6 cellular contexts compared by ENCODE assay signal in genomic region chr19:39362682-39363657, GRCh38. TPM values are rescaled to one million over a fixed set of nuclear protein-coding genes. Genes with fewer than 3 reads are reported as not detected.
DNase-seq lines count a peak whose midpoint lies in the region; ATAC-seq, FAIRE-seq and TF ChIP-seq lines count a peak whose summit lies in the region.

No MANE protein-coding gene starts in this region.

- H3K27ac Mint-ChIP-seq in nephron progenitor cell, result no peak overlapping the region

- H3K4me1 ChIP-seq in foreskin keratinocyte (peaks cover 12% of the 10 kb centered on the region), subcutaneous abdominal adipose tissue (ENCODE audit: control insufficient read depth in 5 of 5, insufficient read depth in 5 of 5, low read length in 5 of 5) (peaks cover 4 to 28% (median 26%) of the 10 kb centered on the region in 5 donors)

- H3K36me3 Mint-ChIP-seq in nephron progenitor cell (ENCODE audit: low read depth), result peaks cover 55% of the 10 kb centered on the region

- peak overlapping the region in 1 of 5 donors; percentile 33 for H3K9ac ChIP-seq in subcutaneous abdominal adipose tissue (ENCODE audit: low read length in 5 of 5)

- TF ChIP-seq CTCF in foreskin keratinocyte (conservative IDR thresholded peaks at IDR 0.05), result no peak
- no peak for TF ChIP-seq CTCF in nephron progenitor cell (IDR thresholded peaks at IDR 0.05)

- H3K4me3 ChIP-seq in subcutaneous abdominal adipose tissue (ENCODE audit: low read depth in 1 of 5, low read length in 5 of 5), result no peak overlapping the region

- H3K27ac ChIP-seq in foreskin keratinocyte (no peak overlapping the region), subcutaneous abdominal adipose tissue (ENCODE audit: low read depth, low read length) (peak overlapping the region; percentile 58)

- peaks cover 10 to 68% (median 54%) of the 10 kb centered on the region in 5 donors for H3K36me3 ChIP-seq in subcutaneous abdominal adipose tissue (ENCODE audit: control insufficient read depth in 5 of 5, insufficient read depth in 5 of 5, low read length in 5 of 5)

- peak; percentile 23 for FAIRE-seq in RCC 7860 (lab: Jason Lieb, UNC)

- peak; percentile 64 for DNase-seq in RCC 7860 (ENCODE audit: low spot score)
- DNase-seq in foreskin keratinocyte, result peak; percentile 35 to 74
- no peak for DNase-seq in nephron progenitor cell
- DNase-seq in amniotic stem cell (lab: John Stamatoyannopoulos, UW), result no peak

- no peaks in the 10 kb centered on the region for H3K27me3 Mint-ChIP-seq in nephron progenitor cell (ENCODE audit: low read depth, poor library complexity)

- no peak overlapping the region for H3K4me3 Mint-ChIP-seq in nephron progenitor cell

- H3K9me3 Mint-ChIP-seq in nephron progenitor cell, result no peaks in the 10 kb centered on the region

- peak; percentile 37 for ATAC-seq in foreskin keratinocyte
- no peak for ATAC-seq in HG02981 (IDR thresholded peaks at IDR 0.05; ENCODE audit: unreplicated experiment)

- no peaks in the 10 kb centered on the region for H3K4me1 Mint-ChIP-seq in nephron progenitor cell

- H3K27me3 ChIP-seq in foreskin keratinocyte (no peaks in the 10 kb centered on the region), subcutaneous abdominal adipose tissue (ENCODE audit: control insufficient read depth in 5 of 5, insufficient read depth in 4 of 5, low read length in 5 of 5) (no peaks in the 10 kb centered on the region)

- H3K9me3 ChIP-seq in subcutaneous abdominal adipose tissue (ENCODE audit: control insufficient read depth in 5 of 5, low read length in 5 of 5), result no peaks in the 10 kb centered on the region

RNA-seq across cellular contexts. Expression of gene SAMD4B, which starts 20.7 kb away (rescaled TPM):
- 61.2 and 63.2 TPM in 2 replicates for total RNA-seq in foreskin keratinocyte
- 70.6 and 72.8 TPM in 2 replicates for polyA plus RNA-seq in foreskin keratinocyte

RNA-seq across cellular contexts. Expression of gene GMFG, which starts 27.1 kb away (rescaled TPM):
- not detected in 2 replicates for total RNA-seq in foreskin keratinocyte
- 0.21 and 0.31 TPM in 2 replicates for polyA plus RNA-seq in foreskin keratinocyte

RNA-seq across cellular contexts. Expression of gene PAF1, which starts 27.9 kb away (rescaled TPM):
- 41.2 and 54.8 TPM in 2 replicates for total RNA-seq in foreskin keratinocyte
- polyA plus RNA-seq in foreskin keratinocyte, result 47.2 and 55.4 TPM in 2 replicates

RNA-seq across cellular contexts. Expression of gene MED29, which starts 28.2 kb away (rescaled TPM):
- 15.2 and 16.9 TPM in 2 replicates for total RNA-seq in foreskin keratinocyte
- polyA plus RNA-seq in foreskin keratinocyte, result 17.6 and 18.7 TPM in 2 replicates

RNA-seq across cellular contexts. Expression of gene LRFN1, which starts 42.3 kb away (rescaled TPM):
- 0.14 and 0.20 TPM in 2 replicates for total RNA-seq in foreskin keratinocyte
- polyA plus RNA-seq in foreskin keratinocyte, result 0.16 and 0.22 TPM in 2 replicates

Comparison
In these comparisons a context has a peak if more than half of its experiments do, and no peak if none do; other contexts are left out.
1. DNase-seq: peak in RCC 7860 (single experiment) and foreskin keratinocyte (2 of 2); none in nephron progenitor cell (single experiment) and amniotic stem cell (single experiment).